ENCODE assay signal across 20 cellular contexts in the genomic region with DNA sequence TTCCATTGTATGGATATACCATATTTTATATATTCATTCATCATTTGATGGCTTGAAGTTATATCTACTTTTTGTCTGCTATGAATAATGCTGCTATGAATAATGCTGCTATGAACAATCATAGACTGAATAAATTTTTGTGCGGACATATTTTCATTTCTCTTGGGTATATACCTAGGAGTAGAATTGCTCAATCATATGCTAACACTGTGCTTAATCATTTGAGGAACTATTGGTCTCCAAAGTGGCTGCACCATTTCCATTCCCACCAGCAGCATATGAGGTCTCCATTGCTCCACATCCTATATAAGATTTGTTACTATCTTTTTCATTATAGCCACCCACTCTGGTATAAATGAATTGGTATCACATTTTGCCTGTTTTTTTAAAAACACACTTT. TPM values are rescaled to one million over a fixed set of nuclear protein-coding genes. Genes with fewer than 3 reads are reported as not detected.
"Had no signal": no experiment of that assay in that cellular context is flagged by ENCODE, and none has a peak within 500 bp of the region (broad histone marks: within the 10 kb centered on the region; RNA-seq: fewer than 3 reads in every experiment).

No MANE protein-coding gene starts in this region.

- H3K9ac ChIP-seq: parathyroid adenoma had no signal

- FAIRE-seq: kidney, small intestine had no signal

- H3K4me1 ChIP-seq: gastrocnemius medialis, parathyroid adenoma, right lobe of liver had no signal

- DNase-seq: cortex of kidney; dorsolateral prefrontal cortex; effector CD4-positive, alpha-beta T cell; gastrocnemius medialis; head of caudate nucleus; kidney; right lobe of liver; small intestine; stimulated activated CD4-positive, alpha-beta T cell treated with anti-CD3 and anti-CD28 coated beads, Interleukin-12 subunit alpha, Interleukin-12 subunit beta, amount 100 ng/mL, for 4 hours; stimulated activated CD4-positive, alpha-beta T cell treated with anti-CD3 and anti-CD28 coated beads, Interleukin-1b, Interleukin-23, amount 100 ng/mL, for 48 hours; stimulated activated CD4-positive, alpha-beta T cell treated with anti-CD3 and anti-CD28 coated beads, Interleukin-4, amount 100 ng/mL, for 1 hour; stimulated activated CD8-positive, alpha-beta memory T cell treated with anti-CD3 and anti-CD28 coated beads, Interleukin-4, amount 100 ng/mL, for 48 hours; stimulated activated naive CD4-positive, alpha-beta T cell treated with Interleukin-2 at 50 U/mL for 16 hours; stomach; thyroid gland had no signal

- H3K9me3 ChIP-seq: gastrocnemius medialis, neutrophil, right lobe of liver, stomach, thyroid gland had no signal

- H3K27ac ChIP-seq: dorsolateral prefrontal cortex, gastrocnemius medialis, neutrophil, parathyroid adenoma, right lobe of liver, stomach, thyroid gland had no signal

- H3K36me3 ChIP-seq: gastrocnemius medialis, neutrophil, right lobe of liver, stomach, thyroid gland had no signal

- H3K4me3 ChIP-seq: dorsolateral prefrontal cortex, gastrocnemius medialis, lung, right lobe of liver, stomach, thyroid gland had no signal

- H3K27me3 ChIP-seq: dorsolateral prefrontal cortex, gastrocnemius medialis, right lobe of liver, thyroid gland had no signal

- H3K79me2 ChIP-seq: parathyroid adenoma had no signal

- H2AFZ ChIP-seq: parathyroid adenoma had no signal

RNA-seq across cellular contexts. Expression of a gene that starts 18.3 kb away (rescaled TPM):
- total RNA-seq: natural killer cell treated with Interleukin-12 subunit alpha and Interleukin-12 subunit beta and Interleukin-15 and Interleukin-18, amount 100 ng/mL, for 72 hours; progenitor cell of endocrine pancreas had no signal
